In the genomic region with DNA sequence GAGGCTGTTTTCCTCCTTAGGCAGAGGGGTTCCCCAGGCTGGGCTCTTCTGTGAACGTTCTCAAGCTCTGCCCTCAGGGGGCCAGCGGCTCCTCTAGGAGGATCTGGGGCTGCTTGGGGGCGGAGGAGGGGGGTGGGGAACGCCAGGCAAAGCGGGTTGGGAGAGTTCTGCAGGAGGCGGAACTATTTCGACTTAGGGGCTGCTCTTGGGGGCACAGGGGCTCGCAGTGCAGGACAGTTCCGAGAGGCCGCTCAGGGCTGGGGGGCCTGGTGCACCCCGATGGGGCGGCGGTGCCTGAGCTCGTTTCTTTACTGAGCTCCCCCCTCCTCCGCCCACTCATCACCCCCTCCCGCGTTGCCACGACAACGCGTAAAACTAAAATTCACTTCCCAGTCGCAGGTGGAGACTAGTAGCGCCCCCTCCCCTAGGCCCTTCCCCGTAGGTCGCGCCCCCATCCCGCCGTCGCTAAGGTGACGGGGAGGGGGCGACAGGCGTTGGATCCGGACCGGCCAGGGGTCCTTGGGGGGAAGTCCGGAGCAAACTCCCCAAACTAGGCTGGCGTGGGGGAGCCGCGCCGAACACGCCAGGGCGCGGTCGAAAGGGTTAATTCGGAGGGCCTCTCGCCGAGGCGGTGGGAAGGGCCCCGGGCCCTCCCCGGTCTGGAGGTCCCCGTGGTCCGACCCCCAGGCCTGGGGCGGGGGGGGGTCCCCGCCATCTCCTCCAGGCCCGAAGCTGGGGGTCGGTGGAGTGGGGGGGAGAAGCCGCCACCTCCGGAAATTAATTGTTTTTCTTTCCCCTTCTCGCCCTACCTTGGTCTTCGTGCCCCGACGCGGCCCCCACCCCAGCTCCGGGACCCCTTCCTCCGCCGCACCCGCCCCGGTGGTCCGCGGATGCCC, we compare ENCODE assay signal across 8 cellular contexts. TPM values are rescaled to one million over a fixed set of nuclear protein-coding genes. Genes with fewer than 3 reads are reported as not detected.
DNase-seq lines count a peak whose midpoint lies in the region; ATAC-seq, FAIRE-seq and TF ChIP-seq lines count a peak whose summit lies in the region.

No MANE protein-coding gene starts in this region.

- no peaks in the 10 kb centered on the region for H3K36me3 Mint-ChIP-seq in memory B cell

- DNase-seq in cardiac muscle cell (ENCODE audit: low read depth in 1 of 2, low spot score in 1 of 2) (no peak), Right ventricle myocardium inferior (ENCODE audit: missing footprints) (no peak), bronchial epithelial cell (ENCODE audit: low read depth) (no peak), memory B cell (ENCODE audit: low spot score in 2 of 2) (no peak), transverse colon (no peak), A172 (ENCODE audit: low spot score) (no peak)

- intact Hi-C loops in Right ventricle myocardium inferior (cut with DNase I) (loop anchor here (2.0 kb wide), 1 partner anchor 53 kb away; no protein-coding TSS in a partner anchor), transverse colon (cut with DNase I; ENCODE audit: low total_unique reads) (no loop called here)

- no peaks in the 10 kb centered on the region for H3K9me3 Mint-ChIP-seq in memory B cell

- no peak for FAIRE-seq in bronchial epithelial cell (lab: Jason Lieb, UNC)

- H3K4me3 Mint-ChIP-seq in memory B cell, result peak overlapping the region; percentile 70

- WGBS in transverse colon (ENCODE audit: low coverage in 1 of 2), 2 donors, result 13% methylated on average over 63 of the region's 68 CpGs; no CpG with 5 or more reads in 1 of the 2 donors

- TF ChIP-seq EP300 in transverse colon (IDR thresholded peaks at IDR 0.05; ENCODE audit: low read depth), result no peak

- H3K4me1 Mint-ChIP-seq in memory B cell, result peaks cover 14% of the 10 kb centered on the region

- peak overlapping the region; percentile 35 for H3K27ac Mint-ChIP-seq in memory B cell

- no peaks in the 10 kb centered on the region for H3K36me3 ChIP-seq in cardiac muscle cell
- H3K36me3 ChIP-seq in bronchial epithelial cell (ENCODE audit: control insufficient read depth, insufficient read depth, low read length), result no peaks in the 10 kb centered on the region
- no peaks in the 10 kb centered on the region for H3K36me3 ChIP-seq in transverse colon

- H3K27ac ChIP-seq in cardiac muscle cell, result no peak overlapping the region
- H3K27ac ChIP-seq in transverse colon, result peak overlapping the region in 3 of 4 donors; percentile 25 to 45 (median 36)

- peaks cover 39% of the 10 kb centered on the region for H3K27me3 Mint-ChIP-seq in memory B cell

- no peaks in the 10 kb centered on the region for H3K9me3 ChIP-seq in cardiac muscle cell (ENCODE audit: low read depth)
- no peaks in the 10 kb centered on the region for H3K9me3 ChIP-seq in transverse colon

- no peaks in the 10 kb centered on the region for H3K4me1 ChIP-seq in cardiac muscle cell (ENCODE audit: low read depth)
- H3K4me1 ChIP-seq in transverse colon, result peaks cover 4 to 12% (median 8%) of the 10 kb centered on the region in 4 donors

- TF ChIP-seq POLR2A in transverse colon (IDR thresholded peaks at IDR 0.05), result no peak

- ATAC-seq in Right ventricle myocardium inferior, result no peak
- peak; percentile 38 for ATAC-seq in memory B cell (ENCODE audit: low read depth)
- no peak for ATAC-seq in GM18502 (IDR thresholded peaks at IDR 0.05; ENCODE audit: poor library complexity, unreplicated experiment)
- no peak for ATAC-seq in HG03442 (IDR thresholded peaks at IDR 0.05; ENCODE audit: unreplicated experiment)

- H3K4me3 ChIP-seq in cardiac muscle cell, result peak overlapping the region; percentile 44
- peak overlapping the region; percentile 21 for H3K4me3 ChIP-seq in bronchial epithelial cell (ENCODE audit: low read depth, low read length)
- peak overlapping the region in 2 of 4 donors; percentile 24 to 33 for H3K4me3 ChIP-seq in transverse colon

- H3K27me3 ChIP-seq in cardiac muscle cell (peaks cover 15% of the 10 kb centered on the region), bronchial epithelial cell (ENCODE audit: control insufficient read depth, insufficient read depth, low read length) (no peaks in the 10 kb centered on the region), transverse colon (peaks cover 61% of the 10 kb centered on the region)

- in situ Hi-C loops in transverse colon (cut with MboI; ENCODE audit: low pct_ligation_motif_present in 1 of 4, low pct_unique_long_range_greater_than_20kb in 1 of 4, low sequenced_read_pairs in 3 of 4), result no loop called here

- TF ChIP-seq CTCF in cardiac muscle cell (IDR thresholded peaks at IDR 0.05; ENCODE audit: low read depth, low read length) (no peak), bronchial epithelial cell (IDR thresholded peaks at IDR 0.05; ENCODE audit: insufficient read depth, low read length, severe bottlenecking) (no peak), transverse colon (IDR thresholded peaks at IDR 0.05) (no peak)

RNA-seq across cellular contexts. Expression of a gene that starts 0.9 kb away (rescaled TPM):
- total RNA-seq in cardiac muscle cell (10.9 and 14.4 TPM in 2 replicates), Right ventricle myocardium inferior (22.2 TPM), bronchial epithelial cell (0.79 and 0.90 TPM in 2 replicates), transverse colon (10 to 100 TPM in 1 of 4 donors, 1 to 10 TPM in 3; 2.7 to 30.3 (median 6.3) TPM)
- polyA plus RNA-seq in cardiac muscle cell, result 3.3 and 4.1 TPM in 2 replicates
- total RNA-seq in A172 (2014; rRNA removed; shearing (Covaris generic)), result 0.84 and 0.98 TPM in 2 replicates

RNA-seq across cellular contexts. Expression of a gene that starts 45.5 kb away (rescaled TPM):
- 53.1 and 58.1 TPM in 2 replicates for total RNA-seq in cardiac muscle cell
- 16.4 and 16.8 TPM in 2 replicates for polyA plus RNA-seq in cardiac muscle cell
- 21.3 TPM for total RNA-seq in Right ventricle myocardium inferior
- 12.1 and 13.6 TPM in 2 replicates for total RNA-seq in bronchial epithelial cell
- 100 to 1,000 TPM in 2 of 4 donors, 10 to 100 TPM in 2; 81.2 to 253 (median 99.1) TPM for total RNA-seq in transverse colon
- 12.8 and 14.3 TPM in 2 replicates for total RNA-seq in A172 (2014; rRNA removed; shearing (Covaris generic))
